In the genomic region with DNA sequence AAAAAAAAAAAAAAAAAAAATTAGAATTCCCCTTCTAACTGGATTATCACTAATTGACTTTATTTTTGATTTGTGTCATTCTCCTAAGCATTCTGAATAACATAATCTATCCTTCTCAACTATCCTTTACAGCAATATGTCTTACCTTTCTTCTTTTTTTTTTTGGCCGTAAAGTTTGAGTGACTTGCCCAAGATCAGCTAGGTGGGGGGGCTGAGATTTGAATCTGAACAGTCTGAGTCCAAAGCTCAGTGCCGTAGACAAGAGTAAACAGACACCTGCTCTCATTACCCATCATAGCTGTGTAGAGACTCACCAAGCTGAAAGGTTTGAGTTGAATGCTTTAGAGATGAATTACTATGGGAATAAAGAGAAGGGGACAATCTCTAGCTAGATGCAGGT, we compare ENCODE assay signal across 26 cellular contexts.
DNase-seq lines count a peak whose midpoint lies in the region; ATAC-seq, FAIRE-seq and TF ChIP-seq lines count a peak whose summit lies in the region.
"Had no signal": no experiment of that assay in that cellular context is flagged by ENCODE, and none has a peak within 500 bp of the region (broad histone marks: within the 10 kb centered on the region; RNA-seq: fewer than 3 reads in every experiment).

No MANE protein-coding gene starts in this region.

- H3K27me3 ChIP-seq in hepatocyte (no peaks in the 10 kb centered on the region), right lobe of liver (no peaks in the 10 kb centered on the region), upper lobe of left lung (no peaks in the 10 kb centered on the region)
- H3K27me3 ChIP-seq: BE2C; BLaER1 treated with 17β-estradiol and CSF1 and Interleukin-3, amounts not matched to agents 10 nM and 100 nM had no signal

- intact Hi-C loops in right lobe of liver (cut with DNase I), result no loop called here

- 71% methylated on average over 2 of the region's 2 CpGs for WGBS in hepatocyte (ENCODE audit: low lambda C conversion rate, missing lambda C conversion rate)
- 45% methylated on average over 2 of the region's 2 CpGs for WGBS in right lobe of liver (ENCODE audit: insufficient coverage, low coverage, low lambda C conversion rate, missing lambda C conversion rate)
- 87 to 93% methylated on average over 2 of the region's 2 CpGs for WGBS in upper lobe of left lung, 2 donors

- no peaks in the 10 kb centered on the region for H4K20me1 ChIP-seq in hepatocyte (ENCODE audit: insufficient read depth, poor library complexity, severe bottlenecking)
- H4K20me1 ChIP-seq: BLaER1 treated with 17β-estradiol and CSF1 and Interleukin-3, amounts not matched to agents 10 nM and 100 nM had no signal

- no peaks in the 10 kb centered on the region for H3K9me3 ChIP-seq in hepatocyte (ENCODE audit: low read depth)
- H3K9me3 ChIP-seq in right lobe of liver, result no peaks in the 10 kb centered on the region
- no peaks in the 10 kb centered on the region for H3K9me3 ChIP-seq in upper lobe of left lung
- H3K9me3 ChIP-seq: A549, BE2C had no signal

- TF ChIP-seq POLR2A in right lobe of liver (IDR thresholded peaks at IDR 0.05) (no peak), upper lobe of left lung (IDR thresholded peaks at IDR 0.05) (no peak)

- H3K9me2 ChIP-seq in hepatocyte (replicated peaks; ENCODE audit: insufficient read depth), result no peaks in the 10 kb centered on the region

- peak; percentile 8 for FAIRE-seq in GM19239 (lab: Jason Lieb, UNC)
- FAIRE-seq: A549, D721Med, GM12878 had no signal

- H3K79me2 ChIP-seq in hepatocyte, result no peaks in the 10 kb centered on the region

- DNase-seq in GM19239 (ENCODE audit: insufficient read length, low spot score) (no peak), hepatocyte (ENCODE audit: low spot score) (peak; percentile 58), left lobe of liver (ENCODE audit: low spot score) (peak; percentile 65), right lobe of liver (peak in 1 of 3 donors; percentile 66), upper lobe of left lung (no peak), NOMO-1 (lab: John Stamatoyannopoulos, UW; ENCODE audit: unreplicated experiment in 2 of 2) (no peak), NCI-H524 (lab: John Stamatoyannopoulos, UW) (no peak), Kasumi-1 (lab: John Stamatoyannopoulos, UW) (no peak)
- DNase-seq: 8988T; ACHN; AML-193; BE2C; CD4-positive, alpha-beta T cell; CD8-positive, alpha-beta memory T cell; DMS 273 treated with DMSO at 0.1 percent for 48 hours; DMS79; EL; GDM1; H9; HFFc6 had no signal

- no peak overlapping the region for H3K27ac ChIP-seq in hepatocyte
- H3K27ac ChIP-seq in right lobe of liver, result peak overlapping the region in 2 of 3 donors; percentile 53 to 64
- H3K27ac ChIP-seq in upper lobe of left lung, result no peak overlapping the region
- H3K27ac ChIP-seq: A549; BLaER1 treated with 17β-estradiol and CSF1 and Interleukin-3, amounts not matched to agents 10 nM and 100 nM had no signal

- no peak overlapping the region for H2AFZ ChIP-seq in hepatocyte
- H2AFZ ChIP-seq: GM23338 had no signal

- TF ChIP-seq EP300 in upper lobe of left lung (IDR thresholded peaks at IDR 0.05), result no peak

- H3K36me3 ChIP-seq in hepatocyte (replicated peaks; ENCODE audit: insufficient read depth, low read depth) (no peaks in the 10 kb centered on the region), right lobe of liver (no peaks in the 10 kb centered on the region), upper lobe of left lung (no peaks in the 10 kb centered on the region)
- H3K36me3 ChIP-seq: BE2C; BLaER1 treated with 17β-estradiol and CSF1 and Interleukin-3, amounts not matched to agents 10 nM and 100 nM had no signal

- no peak overlapping the region for H3K4me3 ChIP-seq in hepatocyte
- no peak overlapping the region for H3K4me3 ChIP-seq in right lobe of liver
- no peak overlapping the region for H3K4me3 ChIP-seq in upper lobe of left lung
- H3K4me3 ChIP-seq: A549; BLaER1 treated with 17β-estradiol and CSF1 and Interleukin-3, amounts not matched to agents 10 nM and 100 nM; GM12878; GM23338 had no signal

- peaks cover 8% of the 10 kb centered on the region for H3K4me1 ChIP-seq in hepatocyte (ENCODE audit: insufficient read depth)
- H3K4me1 ChIP-seq in right lobe of liver, result peaks cover 0 to 21% (median 6%) of the 10 kb centered on the region in 4 donors
- no peaks in the 10 kb centered on the region for H3K4me1 ChIP-seq in upper lobe of left lung
- H3K4me1 ChIP-seq: A549; BLaER1 treated with 17β-estradiol and CSF1 and Interleukin-3, amounts not matched to agents 10 nM and 100 nM had no signal

- TF ChIP-seq CTCF in hepatocyte (IDR thresholded peaks at IDR 0.05; ENCODE audit: poor library complexity) (no peak), right lobe of liver (IDR thresholded peaks at IDR 0.05) (no peak), upper lobe of left lung (IDR thresholded peaks at IDR 0.05) (no peak)

- no peak overlapping the region for H3K4me2 ChIP-seq in hepatocyte
- H3K4me2 ChIP-seq: A549; BLaER1 treated with 17β-estradiol and CSF1 and Interleukin-3, amounts not matched to agents 10 nM and 100 nM; GM23338 had no signal

- peak; percentile 91 for ATAC-seq in left lobe of liver
- ATAC-seq in right lobe of liver, result peak; percentile 93 to 95 (median 93)
- no peak for ATAC-seq in upper lobe of left lung (ENCODE audit: low FRiP score in 2 of 2)
- ATAC-seq: A549, GM12878, GM23338, HCT116 had no signal

Comparison
In these comparisons a context has a peak if more than half of its experiments do, and no peak if none do; other contexts are left out.
1. DNase-seq: peak in hepatocyte (single experiment) and left lobe of liver (single experiment); none in GM19239 (single experiment), upper lobe of left lung (0 of 2), NOMO-1 (0 of 2), NCI-H524 (0 of 2) and Kasumi-1 (0 of 2).
2. H3K27ac ChIP-seq: peak in right lobe of liver (2 of 3); none in hepatocyte (single experiment) and upper lobe of left lung (0 of 4).
3. ATAC-seq: peak in left lobe of liver (single experiment) and right lobe of liver (4 of 4); none in upper lobe of left lung (0 of 2).